Comparison of ENCODE assay signal across 1 cellular context in genomic region chr2:66435963-66436362, GRCh38.
TF ChIP-seq lines count a peak whose summit lies in the region.

No MANE protein-coding gene starts in this region.

TF ChIP-seq in HEK293, 187 proteins besides CTCF, POLR2A, EP300 and RAD21 (continued from another document):
- TF ChIP-seq PRDM6 (tag by site-specific recombination; IDR thresholded peaks at IDR 0.05) (no peak), SP2 (tag by site-specific recombination; IDR thresholded peaks at IDR 0.05) (no peak), ZNF366 (tag by site-specific recombination; conservative IDR thresholded peaks at IDR 0.05) (no peak), ZNF24 (tag by site-specific recombination; IDR thresholded peaks at IDR 0.05) (no peak), ZNF548 (tag by site-specific recombination; IDR thresholded peaks at IDR 0.05) (no peak), SETDB1 (IDR thresholded peaks at IDR 0.05; ENCODE audit: insufficient read length, low read length) (no peak)
